In genomic region chr10:35636942-35637341, GRCh38 we compare ENCODE assay signal across 1 cellular context.
TF ChIP-seq lines count a peak whose summit lies in the region.

No MANE protein-coding gene starts in this region.

TF ChIP-seq in GM12878, 131 proteins besides CTCF, POLR2A, EP300 and RAD21:
- TF ChIP-seq IRF5 (IDR thresholded peaks at IDR 0.05; ENCODE audit: borderline replicate concordance) (no peak), NRF1 (conservative IDR thresholded peaks at IDR 0.05; ENCODE audit: low read depth, low read length) (no peak), PKNOX1 (IDR thresholded peaks at IDR 0.05) (peak; percentile 22; the same call in 1 of the 2 replicates), RAD51 (IDR thresholded peaks at IDR 0.05) (no peak), BCL11A (IDR thresholded peaks at IDR 0.05; ENCODE audit: low read depth, low read length) (no peak)
